In the genomic region with DNA sequence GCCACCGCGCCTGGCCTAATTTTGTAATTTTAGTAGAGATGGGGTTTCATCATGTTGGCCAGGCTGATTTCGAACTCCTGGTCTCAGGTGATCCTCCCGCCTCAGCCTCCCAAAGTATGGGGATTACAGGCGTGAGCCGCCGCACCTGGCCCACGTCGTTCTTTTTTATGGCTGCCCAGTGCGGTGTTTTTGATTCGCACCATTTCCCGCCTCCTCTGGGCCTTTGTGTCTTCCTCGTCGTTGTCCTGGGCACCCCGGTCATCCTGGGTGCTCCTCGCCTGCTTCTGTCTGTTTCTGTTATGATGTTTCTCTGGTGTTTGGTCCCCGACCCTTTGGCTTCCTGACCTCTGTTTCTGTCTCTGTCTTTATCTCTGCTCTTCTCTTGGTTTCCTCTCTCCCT, we compare ENCODE assay signal across 22 cellular contexts. TPM values are rescaled to one million over a fixed set of nuclear protein-coding genes. Genes with fewer than 3 reads are reported as not detected.
DNase-seq lines count a peak whose midpoint lies in the region; ATAC-seq, FAIRE-seq and TF ChIP-seq lines count a peak whose summit lies in the region.
"Had no signal": no experiment of that assay in that cellular context is flagged by ENCODE, and none has a peak within 500 bp of the region (broad histone marks: within the 10 kb centered on the region; RNA-seq: fewer than 3 reads in every experiment).

No MANE protein-coding gene starts in this region.

- H3K27me3 Mint-ChIP-seq in T-helper 2 cell treated with Interferon-gamma antibody and Interleukin-4, amounts not matched to agents 5 μg/mL and 100 μg/mL, for 36 hours (ENCODE audit: low read depth): peaks cover 29% of the 10 kb centered on the region
- peaks cover 33% of the 10 kb centered on the region for H3K27me3 Mint-ChIP-seq in glutamatergic neuron (ENCODE audit: unreplicated experiment)

- no peak for TF ChIP-seq RAD21 in HepG2 (CRISPR knock-in tag; IDR thresholded peaks at IDR 0.05)

- CTCF ChIA-PET in HepG2 (lab: Yijun Ruan, JAX; ENCODE audit: low intra/inter-chr PET ratio, low total read pairs): no interaction called here

- TF ChIP-seq EP300 in HepG2 (IDR thresholded peaks at IDR 0.05; ENCODE audit: low read depth in 2 of 2, low read length in 2 of 2): no peak
- TF ChIP-seq EP300 in HepG2 (CRISPR knock-in tag; IDR thresholded peaks at IDR 0.05; ENCODE audit: borderline replicate concordance): no peak

- no peaks in the 10 kb centered on the region for H3K79me2 ChIP-seq in HepG2 (ENCODE audit: insufficient read depth, low read length)

- no peak for FAIRE-seq in HepG2 (lab: Jason Lieb, UNC)
- FAIRE-seq: A549, D721Med, G401.6, GM12891, GM19239 had no signal

- no peak overlapping the region for H2AFZ ChIP-seq in HepG2 (ENCODE audit: low read length)

- intact Hi-C loops in HepG2 (cut with micrococcal nuclease; ENCODE audit: unreplicated experiment) (no loop called here), right lobe of liver (cut with DNase I) (no loop called here)

- no peak overlapping the region for H3K4me2 ChIP-seq in HepG2 (ENCODE audit: low read depth, low read length)
- H3K4me2 ChIP-seq: A549 had no signal

- peak overlapping the region; percentile 1 for H3K27ac Mint-ChIP-seq in T-helper 2 cell treated with Interferon-gamma antibody and Interleukin-4, amounts not matched to agents 5 μg/mL and 100 μg/mL, for 36 hours
- H3K27ac Mint-ChIP-seq in glutamatergic neuron (ENCODE audit: unreplicated experiment): no peak overlapping the region
- H3K27ac Mint-ChIP-seq: B cell; CD4-positive, alpha-beta T cell; CD8-positive, alpha-beta T cell had no signal

- H3K27me3 ChIP-seq in HepG2 (ENCODE audit: control insufficient read depth in 1 of 2, insufficient read depth in 2 of 2, low read length in 2 of 2) (peaks cover 3 to 7% of the 10 kb centered on the region in 2 experiments; a peak in 3 of 5 replicates), right lobe of liver (no peaks in the 10 kb centered on the region)

- no peaks in the 10 kb centered on the region for H3K9me3 Mint-ChIP-seq in T-helper 2 cell treated with Interferon-gamma antibody and Interleukin-4, amounts not matched to agents 5 μg/mL and 100 μg/mL, for 36 hours
- H3K9me3 Mint-ChIP-seq in glutamatergic neuron (ENCODE audit: unreplicated experiment): peaks cover 4% of the 10 kb centered on the region
- H3K9me3 Mint-ChIP-seq: CD4-positive, alpha-beta T cell; CD8-positive, alpha-beta T cell had no signal

- DNase-seq in T-helper 2 cell treated with Interferon-gamma antibody and Interleukin-4, amounts not matched to agents 5 μg/mL and 100 μg/mL, for 36 hours (ENCODE audit: low spot score): no peak
- DNase-seq in T-helper 2 cell (no peak), HepG2 (ENCODE audit: low spot score) (no peak), right lobe of liver (no peak), glutamatergic neuron (no peak), NCI-H2029 treated with DMSO at 0.1 percent for 48 hours (lab: John Stamatoyannopoulos, UW) (no peak)
- DNase-seq: AML-193; Caco-2; Calu3; CD4-positive, alpha-beta T cell; CD8-positive, alpha-beta T cell; DMS79 treated with DMSO at 0.1 percent for 48 hours; GF-D8 had no signal

- no peaks in the 10 kb centered on the region for H3K36me3 Mint-ChIP-seq in T-helper 2 cell treated with Interferon-gamma antibody and Interleukin-4, amounts not matched to agents 5 μg/mL and 100 μg/mL, for 36 hours (ENCODE audit: low read depth)
- H3K36me3 Mint-ChIP-seq in glutamatergic neuron (ENCODE audit: unreplicated experiment): peaks cover 13% of the 10 kb centered on the region
- H3K36me3 Mint-ChIP-seq: CD8-positive, alpha-beta T cell had no signal

- 93% methylated on average over 17 of the region's 17 CpGs for WGBS in HepG2 (ENCODE audit: low lambda C conversion rate)
- 94% methylated on average over 9 of the region's 17 CpGs for WGBS in right lobe of liver (ENCODE audit: insufficient coverage, low coverage, low lambda C conversion rate, missing lambda C conversion rate)

- H3K4me1 ChIP-seq in HepG2 (ENCODE audit: insufficient read depth, low read length) (peaks cover 97% of the 10 kb centered on the region), right lobe of liver (peaks cover 0 to 20% (median 0%) of the 10 kb centered on the region in 4 donors)

- no peak for TF ChIP-seq POLR2A in HepG2 (IDR thresholded peaks at IDR 0.05; ENCODE audit: insufficient read depth in 1 of 2, low read depth in 2 of 2, low read length in 2 of 2)
- TF ChIP-seq POLR2A in right lobe of liver (IDR thresholded peaks at IDR 0.05): no peak

- peaks cover 27% of the 10 kb centered on the region for H3K4me1 Mint-ChIP-seq in T-helper 2 cell treated with Interferon-gamma antibody and Interleukin-4, amounts not matched to agents 5 μg/mL and 100 μg/mL, for 36 hours (ENCODE audit: low read depth)
- H3K4me1 Mint-ChIP-seq in glutamatergic neuron (ENCODE audit: low read depth, unreplicated experiment): peaks cover 3% of the 10 kb centered on the region

- no peak overlapping the region for H3K4me3 Mint-ChIP-seq in T-helper 2 cell treated with Interferon-gamma antibody and Interleukin-4, amounts not matched to agents 5 μg/mL and 100 μg/mL, for 36 hours
- peak overlapping the region; percentile 5 for H3K4me3 Mint-ChIP-seq in glutamatergic neuron (ENCODE audit: unreplicated experiment)
- H3K4me3 Mint-ChIP-seq: B cell; CD4-positive, alpha-beta T cell; CD8-positive, alpha-beta T cell had no signal

- in situ Hi-C loops in HepG2 (cut with HindIII; ENCODE audit: extremely low pct_ligation_motif_present, low pct_unique_long_range_greater_than_20kb): no loop called here

- H3K36me3 ChIP-seq in HepG2 (replicated peaks in 1 of 2; ENCODE audit: control insufficient read depth in 1 of 2, insufficient read depth in 2 of 2, low read length in 2 of 2) (no peaks in the 10 kb centered on the region), right lobe of liver (no peaks in the 10 kb centered on the region)
- H3K36me3 ChIP-seq: BLaER1 treated with 17β-estradiol and CSF1 and Interleukin-3, amounts not matched to agents 10 nM and 100 nM had no signal

- no TSS peak for BruUV-seq in HepG2 (replicated peaks; lab: Mats Ljungman, UMichigan)

- ATAC-seq in HepG2: no peak
- no peak for ATAC-seq in right lobe of liver
- ATAC-seq: A549; CD8-positive, alpha-beta T cell had no signal

- no peaks in the 10 kb centered on the region for H4K20me1 ChIP-seq in HepG2 (ENCODE audit: insufficient read depth, low read length)

- H3K4me3 ChIP-seq in HepG2 (replicated peaks in 1 of 3; ENCODE audit: insufficient read depth in 1 of 3, low read depth in 2 of 3, low read length in 3 of 3) (no peak overlapping the region), right lobe of liver (no peak overlapping the region)
- H3K4me3 ChIP-seq: A549; BLaER1 treated with 17β-estradiol and CSF1 and Interleukin-3, amounts not matched to agents 10 nM and 100 nM had no signal

- H3K27ac ChIP-seq in HepG2 (ENCODE audit: extremely low read length, insufficient read depth, low read length): no peak overlapping the region
- no peak overlapping the region for H3K27ac ChIP-seq in right lobe of liver
- H3K27ac ChIP-seq: 22Rv1; A549; BLaER1 treated with 17β-estradiol and CSF1 and Interleukin-3, amounts not matched to agents 10 nM and 100 nM; C4-2B had no signal

- no peak for TF ChIP-seq CTCF in HepG2 (CRISPR knock-in tag; IDR thresholded peaks at IDR 0.05)
- TF ChIP-seq CTCF in right lobe of liver (IDR thresholded peaks at IDR 0.05): no peak
- no peak for TF ChIP-seq CTCF in glutamatergic neuron (IDR thresholded peaks at IDR 0.05; ENCODE audit: partially characterized antibody, unreplicated experiment)

- POLR2A ChIA-PET in HepG2 (lab: Yijun Ruan, JAX): interaction anchor here (1.3 to 2.0 kb wide), 4 partner anchors 10 to 162 kb away, joined by 3 to 10 read pairs (median 5); partner anchors contain the start of genes CBX4 and CBX8

- no peak overlapping the region for H3K9ac ChIP-seq in HepG2 (ENCODE audit: insufficient read depth, low read depth, low read length)
- H3K9ac ChIP-seq: BLaER1 treated with 17β-estradiol and CSF1 and Interleukin-3, amounts not matched to agents 10 nM and 100 nM had no signal

- H3K9me3 ChIP-seq in HepG2 (ENCODE audit: low read length): no peaks in the 10 kb centered on the region
- no peaks in the 10 kb centered on the region for H3K9me3 ChIP-seq in right lobe of liver
- H3K9me3 ChIP-seq: A549; BLaER1 treated with 17β-estradiol and CSF1 and Interleukin-3, amounts not matched to agents 10 nM and 100 nM; Caco-2 had no signal

RNA-seq across cellular contexts. Expression of gene CBX4, which starts 15.0 kb away (rescaled TPM):
- 17.1 and 25.8 TPM in 2 replicates for total RNA-seq in HepG2 (2016; rRNA removed; fragmentation: Illumina TruSeq; extraction: Trizol)
- total RNA-seq in HepG2 (2016; cell fraction: cytosol; rRNA removed; fragmentation: Illumina TruSeq; extraction: Trizol; ENCODE audit: low read depth): 4.7 and 4.8 TPM in 2 replicates
- total RNA-seq in HepG2 (2016; cell fraction: insoluble cytoplasmic fraction; rRNA removed; fragmentation: Illumina TruSeq; extraction: Trizol): 17.7 and 25.2 TPM in 2 replicates
- 13.9 and 15.1 TPM in 2 replicates for total RNA-seq in HepG2 (2016; cell fraction: membrane; rRNA removed; fragmentation: Illumina TruSeq; extraction: Trizol)
- 18.5 and 22.8 TPM in 2 replicates for total RNA-seq in HepG2 (2016; cell fraction: nucleus; rRNA removed; fragmentation: Illumina TruSeq; extraction: Trizol)
- 50.8 and 61.1 TPM in 2 replicates for polyA plus RNA-seq in HepG2 (2011; rRNA removed)
- 31.1 and 45.6 TPM in 2 replicates for polyA plus RNA-seq in HepG2 (2011; cell fraction: cytosol; rRNA removed)
- polyA plus RNA-seq in HepG2 (2011; cell fraction: nucleus; rRNA removed): 117 and 122 TPM in 2 replicates
- 27.9 and 32.4 TPM in 2 replicates for polyA plus RNA-seq in HepG2 (2012)
- 3.7 and 4.2 TPM in 2 replicates for polyA plus RNA-seq in HepG2 (2016; cell fraction: cytosol; fragmentation: Illumina TruSeq; extraction: Trizol; ENCODE audit: low read depth)
- 29.4 and 33.0 TPM in 2 replicates for polyA plus RNA-seq in HepG2 (2016; cell fraction: insoluble cytoplasmic fraction; fragmentation: Illumina TruSeq; extraction: Trizol; ENCODE audit: low read depth)
- polyA plus RNA-seq in HepG2 (2016; cell fraction: membrane; fragmentation: Illumina TruSeq; extraction: Trizol; ENCODE audit: low read depth): 11.7 and 12.5 TPM in 2 replicates
- polyA plus RNA-seq in HepG2 (2016; cell fraction: nucleus; fragmentation: Illumina TruSeq; extraction: Trizol; ENCODE audit: insufficient read depth, low read depth): 60.4 and 60.8 TPM in 2 replicates
- polyA minus RNA-seq in HepG2 (2011; rRNA and poly(A)+ RNA removed; ENCODE audit: low replicate concordance): 17.1 and 51.0 TPM in 2 replicates
- 33.1 and 38.6 TPM in 2 replicates for polyA minus RNA-seq in HepG2 (2011; cell fraction: cytosol; rRNA and poly(A)+ RNA removed)
- 17.8 and 25.2 TPM in 2 replicates for polyA minus RNA-seq in HepG2 (2011; cell fraction: nucleus; rRNA and poly(A)+ RNA removed)
- total RNA-seq in right lobe of liver: 10 to 100 TPM in 5 of 6 experiments, 1 to 10 TPM in 1; 8.9 to 21.9 (median 15.1) TPM
- 19.3 TPM for total RNA-seq in glutamatergic neuron (ENCODE audit: unreplicated experiment)

RNA-seq across cellular contexts. Expression of gene CBX8, which starts 27.4 kb away (rescaled TPM):
- total RNA-seq in HepG2 (2016; rRNA removed; fragmentation: Illumina TruSeq; extraction: Trizol): 12.0 and 12.6 TPM in 2 replicates
- 1.3 and 2.4 TPM in 2 replicates for total RNA-seq in HepG2 (2016; cell fraction: cytosol; rRNA removed; fragmentation: Illumina TruSeq; extraction: Trizol; ENCODE audit: low read depth)
- total RNA-seq in HepG2 (2016; cell fraction: insoluble cytoplasmic fraction; rRNA removed; fragmentation: Illumina TruSeq; extraction: Trizol): 12.8 and 13.5 TPM in 2 replicates
- 4.8 and 5.6 TPM in 2 replicates for total RNA-seq in HepG2 (2016; cell fraction: membrane; rRNA removed; fragmentation: Illumina TruSeq; extraction: Trizol)
- total RNA-seq in HepG2 (2016; cell fraction: nucleus; rRNA removed; fragmentation: Illumina TruSeq; extraction: Trizol): 5.7 and 8.6 TPM in 2 replicates
- 0.34 and 0.76 TPM in 2 replicates for polyA plus RNA-seq in HepG2 (2011; rRNA removed)
- 0.72 and 0.99 TPM in 2 replicates for polyA plus RNA-seq in HepG2 (2011; cell fraction: cytosol; rRNA removed)
- 3.4 and 5.0 TPM in 2 replicates for polyA plus RNA-seq in HepG2 (2011; cell fraction: nucleus; rRNA removed)
- 7.4 and 7.7 TPM in 2 replicates for polyA plus RNA-seq in HepG2 (2012)
- 0.54 and 0.80 TPM in 2 replicates for polyA plus RNA-seq in HepG2 (2016; cell fraction: cytosol; fragmentation: Illumina TruSeq; extraction: Trizol; ENCODE audit: low read depth)
- polyA plus RNA-seq in HepG2 (2016; cell fraction: insoluble cytoplasmic fraction; fragmentation: Illumina TruSeq; extraction: Trizol; ENCODE audit: low read depth): 10.9 and 11.0 TPM in 2 replicates
- 1.4 TPM in 2 replicates for polyA plus RNA-seq in HepG2 (2016; cell fraction: membrane; fragmentation: Illumina TruSeq; extraction: Trizol; ENCODE audit: low read depth)
- 15.7 and 18.7 TPM in 2 replicates for polyA plus RNA-seq in HepG2 (2016; cell fraction: nucleus; fragmentation: Illumina TruSeq; extraction: Trizol; ENCODE audit: insufficient read depth, low read depth)
- polyA minus RNA-seq in HepG2 (2011; rRNA and poly(A)+ RNA removed; ENCODE audit: low replicate concordance): 1.2 and 1.6 TPM in 2 replicates
- polyA minus RNA-seq in HepG2 (2011; cell fraction: cytosol; rRNA and poly(A)+ RNA removed): 1.8 and 1.9 TPM in 2 replicates
- 0.77 and 0.87 TPM in 2 replicates for polyA minus RNA-seq in HepG2 (2011; cell fraction: nucleus; rRNA and poly(A)+ RNA removed)
- 1 to 10 TPM; 1.2 to 4.7 (median 2.0) TPM for total RNA-seq in right lobe of liver
- total RNA-seq in glutamatergic neuron (ENCODE audit: unreplicated experiment): 13.8 TPM

RNA-seq across cellular contexts. Expression of gene CBX2, which starts 46.3 kb away (rescaled TPM):
- total RNA-seq in HepG2 (2016; rRNA removed; fragmentation: Illumina TruSeq; extraction: Trizol): 13.0 and 14.5 TPM in 2 replicates
- total RNA-seq in HepG2 (2016; cell fraction: cytosol; rRNA removed; fragmentation: Illumina TruSeq; extraction: Trizol; ENCODE audit: low read depth): 6.8 and 7.5 TPM in 2 replicates
- 11.8 and 15.7 TPM in 2 replicates for total RNA-seq in HepG2 (2016; cell fraction: insoluble cytoplasmic fraction; rRNA removed; fragmentation: Illumina TruSeq; extraction: Trizol)
- total RNA-seq in HepG2 (2016; cell fraction: membrane; rRNA removed; fragmentation: Illumina TruSeq; extraction: Trizol): 9.1 and 10.9 TPM in 2 replicates
- total RNA-seq in HepG2 (2016; cell fraction: nucleus; rRNA removed; fragmentation: Illumina TruSeq; extraction: Trizol): 11.8 and 14.3 TPM in 2 replicates
- 31.1 and 40.2 TPM in 2 replicates for polyA plus RNA-seq in HepG2 (2011; rRNA removed)
- polyA plus RNA-seq in HepG2 (2011; cell fraction: cytosol; rRNA removed): 25.9 and 34.2 TPM in 2 replicates
- 90.7 and 95.7 TPM in 2 replicates for polyA plus RNA-seq in HepG2 (2011; cell fraction: nucleus; rRNA removed)
- polyA plus RNA-seq in HepG2 (2012): 41.2 and 46.2 TPM in 2 replicates
- polyA plus RNA-seq in HepG2 (2016; cell fraction: cytosol; fragmentation: Illumina TruSeq; extraction: Trizol; ENCODE audit: low read depth): 4.2 and 5.6 TPM in 2 replicates
- 9.1 and 12.0 TPM in 2 replicates for polyA plus RNA-seq in HepG2 (2016; cell fraction: insoluble cytoplasmic fraction; fragmentation: Illumina TruSeq; extraction: Trizol; ENCODE audit: low read depth)
- polyA plus RNA-seq in HepG2 (2016; cell fraction: membrane; fragmentation: Illumina TruSeq; extraction: Trizol; ENCODE audit: low read depth): 3.9 and 6.0 TPM in 2 replicates
- 18.6 and 21.1 TPM in 2 replicates for polyA plus RNA-seq in HepG2 (2016; cell fraction: nucleus; fragmentation: Illumina TruSeq; extraction: Trizol; ENCODE audit: insufficient read depth, low read depth)
- 42.9 and 69.2 TPM in 2 replicates for polyA minus RNA-seq in HepG2 (2011; rRNA and poly(A)+ RNA removed; ENCODE audit: low replicate concordance)
- 31.2 and 31.6 TPM in 2 replicates for polyA minus RNA-seq in HepG2 (2011; cell fraction: cytosol; rRNA and poly(A)+ RNA removed)
- polyA minus RNA-seq in HepG2 (2011; cell fraction: nucleus; rRNA and poly(A)+ RNA removed): 17.8 and 22.4 TPM in 2 replicates
- total RNA-seq in right lobe of liver: 1 to 10 TPM in 3 of 6 experiments, under 1 TPM in 3; 0.33 to 3.5 (median 1.1) TPM
- 78.8 TPM for total RNA-seq in glutamatergic neuron (ENCODE audit: unreplicated experiment)
